In the genomic region with DNA sequence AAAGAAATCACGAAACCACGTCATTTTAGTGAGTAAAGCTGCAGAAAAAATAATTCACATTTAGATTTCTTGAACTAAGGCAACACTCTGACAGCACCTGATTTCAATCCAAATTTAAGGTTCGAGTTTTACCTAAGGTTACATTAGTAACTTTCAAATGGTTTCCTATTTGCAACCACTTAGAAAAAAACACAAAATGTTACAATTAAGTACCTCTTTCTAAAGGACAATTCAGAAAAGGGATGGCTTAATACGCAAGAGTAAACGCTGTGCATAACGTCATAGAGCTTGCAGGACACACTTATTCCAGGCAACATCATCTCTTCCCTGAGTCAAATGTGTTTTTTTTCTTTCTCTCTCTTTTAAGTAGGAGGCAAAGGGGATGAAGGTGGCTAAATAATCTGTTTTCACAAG, we compare ENCODE assay signal across 8 cellular contexts.
A peak's percentile ranks its signal among the peaks of the same experiment; 100 is the strongest.
DNase-seq lines count a peak whose midpoint lies in the region; ATAC-seq lines count a peak whose summit lies in the region.

No MANE protein-coding gene starts in this region.

- H2AFZ ChIP-seq in Karpas-422 (ENCODE audit: low read length), result peak overlapping the region; percentile 12; the same call in 1 of the 2 replicates

- ATAC-seq in GM19467 (IDR thresholded peaks at IDR 0.05; ENCODE audit: unreplicated experiment) (no peak), HG03469 (IDR thresholded peaks at IDR 0.05; ENCODE audit: unreplicated experiment) (no peak)

- WGBS in adipose tissue, 3 donors, result 3 to 9% (median 8%) methylated on average over 6 of the region's 6 CpGs
- WGBS in iPS DF 6.9 (ENCODE audit: insufficient coverage, insufficient read length), result no CpG with 5 or more reads among the region's 6 CpGs

- no peaks in the 10 kb centered on the region for H3K79me2 ChIP-seq in Karpas-422 (ENCODE audit: low read length)

- peak overlapping the region; percentile 87 for H3K4me2 ChIP-seq in Karpas-422 (ENCODE audit: low read depth, low read length, poor library complexity, severe bottlenecking)
- peak overlapping the region; percentile 100 for H3K4me2 ChIP-seq in skeletal muscle satellite cell (ENCODE audit: low read length)

- H3K4me1 ChIP-seq in Karpas-422 (ENCODE audit: low read length) (peaks cover 16% of the 10 kb centered on the region), iPS DF 6.9 (ENCODE audit: control insufficient read depth, insufficient read depth, low read length) (no peaks in the 10 kb centered on the region), skeletal muscle satellite cell (ENCODE audit: control insufficient read depth, insufficient read depth, low read length) (peaks cover 14% of the 10 kb centered on the region)

- H3K4me3 ChIP-seq in Karpas-422 (ENCODE audit: low read length), result peak overlapping the region; percentile 85
- H3K4me3 ChIP-seq in iPS DF 6.9 (ENCODE audit: low read length), result peak overlapping the region; percentile 70; the same call in 1 of the 2 replicates
- H3K4me3 ChIP-seq in skeletal muscle satellite cell (ENCODE audit: low read length), result peak overlapping the region; percentile 90

- DNase-seq in GF-D8 (lab: John Stamatoyannopoulos, UW), result peak; percentile 53
- peak; percentile 43 for DNase-seq in Karpas-422
- no peak for DNase-seq in iPS DF 6.9 (ENCODE audit: low read depth, low spot score)
- DNase-seq in NCI-H146 treated with DMSO at 0.1 percent for 48 hours (lab: John Stamatoyannopoulos, UW; ENCODE audit: unreplicated experiment), result no peak

- H3K27me3 ChIP-seq in Karpas-422 (ENCODE audit: low read length) (no peaks in the 10 kb centered on the region), iPS DF 6.9 (ENCODE audit: control insufficient read depth, insufficient read depth, low read length) (no peaks in the 10 kb centered on the region), skeletal muscle satellite cell (ENCODE audit: control insufficient read depth, insufficient read depth, low read length) (no peaks in the 10 kb centered on the region)

- H3K9me3 ChIP-seq in Karpas-422 (ENCODE audit: low read length) (no peaks in the 10 kb centered on the region), iPS DF 6.9 (ENCODE audit: control insufficient read depth, insufficient read depth, low read length) (no peaks in the 10 kb centered on the region), skeletal muscle satellite cell (replicated peaks; ENCODE audit: low read length) (no peaks in the 10 kb centered on the region)

- no peaks in the 10 kb centered on the region for H3K9me2 ChIP-seq in Karpas-422 (replicated peaks; ENCODE audit: insufficient read depth, low read length)

- no peaks in the 10 kb centered on the region; the same call in 1 of the 2 replicates for H4K20me1 ChIP-seq in Karpas-422 (ENCODE audit: insufficient read depth, low read depth, low read length)

- H3K36me3 ChIP-seq in Karpas-422 (ENCODE audit: insufficient read depth, low read length), result no peaks in the 10 kb centered on the region
- no peaks in the 10 kb centered on the region for H3K36me3 ChIP-seq in iPS DF 6.9 (ENCODE audit: control insufficient read depth, insufficient read depth, low read length)
- H3K36me3 ChIP-seq in skeletal muscle satellite cell (ENCODE audit: insufficient read depth, low read length), result no peaks in the 10 kb centered on the region

- H3K27ac ChIP-seq in Karpas-422 (ENCODE audit: low read length) (no peak overlapping the region), adipose tissue (ENCODE audit: low read depth, low read length) (peak overlapping the region; percentile 62), iPS DF 6.9 (ENCODE audit: low read length) (no peak overlapping the region)

- H3K9ac ChIP-seq in Karpas-422 (ENCODE audit: low read length) (peak overlapping the region; percentile 73), skeletal muscle satellite cell (ENCODE audit: low read depth, low read length) (peak overlapping the region; percentile 88)

Comparison
In these comparisons a context has a peak if more than half of its experiments do, and no peak if none do; other contexts are left out.
1. DNase-seq: peak in GF-D8 (single experiment) and Karpas-422 (single experiment); none in iPS DF 6.9 (single experiment) and NCI-H146 treated with DMSO at 0.1 percent for 48 hours (single experiment).
2. Peak in every context shown above with its lines, with median percentiles within 50 percentile points of each other: H3K4me3 ChIP-seq.